1 cellular context compared by ENCODE assay signal in genomic region chr19:49882643-49883042, GRCh38.
TF ChIP-seq lines count a peak whose summit lies in the region.

No MANE protein-coding gene starts in this region.

TF ChIP-seq in K562, 482 proteins besides CTCF, POLR2A, EP300 and RAD21:
- TF ChIP-seq RBFOX2 (IDR thresholded peaks at IDR 0.05; ENCODE audit: low read depth, low read length) (0 out of 2 replicates have a peak, but pooled peaks have one; percentile 18), ZNF224 (CRISPR knock-in tag; IDR thresholded peaks at IDR 0.05) (no peak), POLR2G (IDR thresholded peaks at IDR 0.05; ENCODE audit: low read depth, low read length) (peak; percentile 14; the same call in 1 of the 2 replicates), MCM2 (IDR thresholded peaks at IDR 0.05; ENCODE audit: low read depth) (no peak)
